ENCODE assay signal across 25 cellular contexts in the genomic region with DNA sequence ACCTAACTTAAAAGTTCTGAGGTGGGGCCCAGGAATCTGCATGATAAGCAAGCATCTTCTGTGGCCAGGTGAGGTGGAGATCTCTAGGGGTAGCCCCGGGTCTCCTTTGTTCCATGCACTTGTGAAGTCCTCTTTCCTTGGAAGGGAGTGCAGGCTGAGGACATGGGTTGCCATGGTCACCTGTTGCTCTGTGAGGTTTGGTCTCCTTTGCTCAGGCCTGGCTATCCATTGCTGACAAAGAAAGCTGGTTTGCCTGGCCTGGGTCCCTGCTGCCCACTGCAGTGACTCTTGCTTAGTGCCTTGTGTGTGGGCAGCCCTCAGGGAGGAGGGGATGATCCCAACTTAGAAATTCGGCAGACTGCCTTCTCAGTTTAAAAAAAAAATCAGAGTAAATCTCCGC. TPM values are rescaled to one million over a fixed set of nuclear protein-coding genes. Genes with fewer than 3 reads are reported as not detected.
"Had no signal": no experiment of that assay in that cellular context is flagged by ENCODE, and none has a peak within 500 bp of the region (broad histone marks: within the 10 kb centered on the region; RNA-seq: fewer than 3 reads in every experiment).

No MANE protein-coding gene starts in this region.

- H3K27ac Mint-ChIP-seq: memory B cell; naive thymus-derived CD4-positive, alpha-beta T cell; natural killer cell treated with Interleukin-12 subunit alpha and Interleukin-12 subunit beta and Interleukin-15 and Interleukin-18, amount 100 ng/mL, for 72 hours; stimulated activated effector memory CD8-positive, alpha-beta T cell treated with anti-CD3 and anti-CD28 coated beads, Interleukin-12 subunit alpha, Interleukin-12 subunit beta, amount 100 ng/mL, for 72 hours; stimulated activated naive CD8-positive, alpha-beta T cell treated with anti-CD3 and anti-CD28 coated beads, Interleukin-15, Interleukin-2, amounts not matched to agents 100 ng/mL and 50 ng/mL, for 24 hours had no signal

- H3K79me2 ChIP-seq: hepatocyte had no signal

- H3K4me3 Mint-ChIP-seq: memory B cell; naive thymus-derived CD4-positive, alpha-beta T cell; natural killer cell treated with Interleukin-12 subunit alpha and Interleukin-12 subunit beta and Interleukin-15 and Interleukin-18, amount 100 ng/mL, for 72 hours; stimulated activated effector memory CD8-positive, alpha-beta T cell treated with anti-CD3 and anti-CD28 coated beads, Interleukin-12 subunit alpha, Interleukin-12 subunit beta, amount 100 ng/mL, for 72 hours; stimulated activated naive CD8-positive, alpha-beta T cell treated with anti-CD3 and anti-CD28 coated beads, Interleukin-15, Interleukin-2, amounts not matched to agents 100 ng/mL and 50 ng/mL, for 24 hours had no signal

- H3K9me3 ChIP-seq: left ventricle myocardium inferior, mucosa of descending colon, pancreas, prostate gland, suprapubic skin, thoracic aorta, tibial artery, upper lobe of right lung had no signal

- H3K4me1 Mint-ChIP-seq: memory B cell; naive thymus-derived CD4-positive, alpha-beta T cell; stimulated activated effector memory CD8-positive, alpha-beta T cell treated with anti-CD3 and anti-CD28 coated beads, Interleukin-12 subunit alpha, Interleukin-12 subunit beta, amount 100 ng/mL, for 72 hours had no signal

- H3K27me3 ChIP-seq: hepatocyte, tibial artery, upper lobe of right lung had no signal

- H3K27me3 Mint-ChIP-seq: stimulated activated naive CD8-positive, alpha-beta T cell treated with anti-CD3 and anti-CD28 coated beads, Interleukin-15, Interleukin-2, amounts not matched to agents 100 ng/mL and 50 ng/mL, for 24 hours had no signal

- DNase-seq: islet precursor cell; left ventricle myocardium inferior; midbrain; mucosa of descending colon; naive thymus-derived CD4-positive, alpha-beta T cell; nucleus accumbens; pancreas; posterior cingulate gyrus; retina; right cardiac atrium; stimulated activated CD4-positive, alpha-beta T cell treated with anti-CD3 and anti-CD28 coated beads, Interleukin-4, amount 100 ng/mL, for 24 hours; stimulated activated naive CD4-positive, alpha-beta T cell; tibial artery; trophoblast cell; upper lobe of right lung had no signal

- H3K4me3 ChIP-seq: hepatocyte, left ventricle myocardium inferior, lung, mucosa of descending colon, pancreas, prostate gland, skin epidermis, suprapubic skin, thoracic aorta, tibial artery, upper lobe of right lung had no signal

- H3K27ac ChIP-seq: hepatocyte, left ventricle myocardium inferior, pancreas, prostate gland, skin epidermis, suprapubic skin, thoracic aorta, tibial artery, upper lobe of right lung had no signal

- H3K4me2 ChIP-seq: hepatocyte had no signal

- H3K4me1 ChIP-seq: left ventricle myocardium inferior, pancreas, prostate gland, suprapubic skin, tibial artery, upper lobe of right lung had no signal

- H3K36me3 Mint-ChIP-seq: memory B cell; naive thymus-derived CD4-positive, alpha-beta T cell; natural killer cell treated with Interleukin-12 subunit alpha and Interleukin-12 subunit beta and Interleukin-15 and Interleukin-18, amount 100 ng/mL, for 72 hours; stimulated activated effector memory CD8-positive, alpha-beta T cell treated with anti-CD3 and anti-CD28 coated beads, Interleukin-12 subunit alpha, Interleukin-12 subunit beta, amount 100 ng/mL, for 72 hours had no signal

- H3K36me3 ChIP-seq: left ventricle myocardium inferior, pancreas, prostate gland, suprapubic skin, thoracic aorta, tibial artery, upper lobe of right lung had no signal

- H2AFZ ChIP-seq: hepatocyte had no signal

- H3K9me3 Mint-ChIP-seq: natural killer cell treated with Interleukin-12 subunit alpha and Interleukin-12 subunit beta and Interleukin-15 and Interleukin-18, amount 100 ng/mL, for 72 hours; stimulated activated effector memory CD8-positive, alpha-beta T cell treated with anti-CD3 and anti-CD28 coated beads, Interleukin-12 subunit alpha, Interleukin-12 subunit beta, amount 100 ng/mL, for 72 hours; stimulated activated naive CD8-positive, alpha-beta T cell treated with anti-CD3 and anti-CD28 coated beads, Interleukin-15, Interleukin-2, amounts not matched to agents 100 ng/mL and 50 ng/mL, for 24 hours had no signal

RNA-seq across cellular contexts. Expression of a gene that starts 11.1 kb away (rescaled TPM):
- total RNA-seq: naive thymus-derived CD4-positive, alpha-beta T cell; natural killer cell treated with Interleukin-12 subunit alpha and Interleukin-12 subunit beta and Interleukin-15 and Interleukin-18, amount 100 ng/mL, for 72 hours had no signal
